In genomic region chr1:38489844-38490270, GRCh38 we compare ENCODE assay signal across 8 cellular contexts.
DNase-seq lines count a peak whose midpoint lies in the region; ATAC-seq and TF ChIP-seq lines count a peak whose summit lies in the region.

No MANE protein-coding gene starts in this region.

- TF ChIP-seq CTCF in DOHH2 (IDR thresholded peaks at IDR 0.05; ENCODE audit: low read depth, low read length, poor library complexity, severe bottlenecking) (peak; percentile 96), activated B cell treated with CpG ODN at 0.5 μM for 24 hours (IDR thresholded peaks at IDR 0.05) (no peak), endothelial cell (IDR thresholded peaks at IDR 0.05; ENCODE audit: unreplicated experiment) (peak; percentile 70)

- POLR2A ChIA-PET in activated B cell treated with CpG ODN at 0.5 μM for 24 hours (lab: Charles Lee) = interaction anchor here (0.7 to 2.6 kb wide), 2 partner anchors 14 to 38 kb away, joined by 3 to 21 read pairs; no protein-coding TSS in a partner anchor

- H3K4me1 Mint-ChIP-seq in activated B cell treated with CpG ODN at 0.5 μM for 24 hours (peaks cover 14% of the 10 kb centered on the region), endothelial cell (ENCODE audit: unreplicated experiment) (peaks cover 10% of the 10 kb centered on the region)

- no peak overlapping the region for H3K4me3 Mint-ChIP-seq in activated B cell treated with CpG ODN at 0.5 μM for 24 hours
- H3K4me3 Mint-ChIP-seq in endothelial cell (ENCODE audit: unreplicated experiment) = no peak overlapping the region

- H3K79me2 ChIP-seq in DOHH2 (ENCODE audit: control insufficient read depth, low read length) = no peaks in the 10 kb centered on the region

- H4K20me1 ChIP-seq in DOHH2 (ENCODE audit: control insufficient read depth, insufficient read depth, low read depth, low read length) = no peaks in the 10 kb centered on the region

- H3F3A ChIP-seq in DOHH2 (ENCODE audit: control insufficient read depth, insufficient read depth) = no peaks in the 10 kb centered on the region

- no peaks in the 10 kb centered on the region for H3K36me3 ChIP-seq in DOHH2 (ENCODE audit: control insufficient read depth, low read length)

- ATAC-seq in activated B cell treated with CpG ODN at 0.5 μM for 24 hours (ENCODE audit: low read depth) (peak; percentile 77), HG02642 (IDR thresholded peaks at IDR 0.05; ENCODE audit: poor library complexity, unreplicated experiment) (no peak), HG03565 (IDR thresholded peaks at IDR 0.05; ENCODE audit: unreplicated experiment) (no peak)

- H3K9me3 ChIP-seq in DOHH2 (ENCODE audit: control insufficient read depth, insufficient read depth, low read length) = no peaks in the 10 kb centered on the region

- no peak overlapping the region for H3K27ac ChIP-seq in DOHH2 (ENCODE audit: low read depth, low read length)

- no peaks in the 10 kb centered on the region for H3K27me3 ChIP-seq in DOHH2 (ENCODE audit: control insufficient read depth, low read length)

- H3K27me3 Mint-ChIP-seq in activated B cell treated with CpG ODN at 0.5 μM for 24 hours = peaks cover 3% of the 10 kb centered on the region
- peaks cover 2% of the 10 kb centered on the region for H3K27me3 Mint-ChIP-seq in endothelial cell (ENCODE audit: unreplicated experiment)

- H3K36me3 Mint-ChIP-seq in activated B cell treated with CpG ODN at 0.5 μM for 24 hours (ENCODE audit: low read depth) = no peaks in the 10 kb centered on the region
- no peaks in the 10 kb centered on the region for H3K36me3 Mint-ChIP-seq in endothelial cell (ENCODE audit: low read depth, unreplicated experiment)

- H3K4me3 ChIP-seq in DOHH2 (ENCODE audit: low read length) = no peak overlapping the region

- CTCF ChIA-PET in activated B cell treated with CpG ODN at 0.5 μM for 24 hours (lab: Charles Lee) = interaction anchor here (0.6 to 2.0 kb wide), 8 partner anchors 9 to 242 kb away, joined by 3 to 7 read pairs (median 4); no protein-coding TSS in a partner anchor

- no peaks in the 10 kb centered on the region for H3K9me2 ChIP-seq in DOHH2 (replicated peaks; ENCODE audit: control insufficient read depth, low read length)

- DNase-seq in HT1080 (ENCODE audit: low read depth) = peak; percentile 42
- no peak for DNase-seq in activated B cell treated with CpG ODN at 0.5 μM for 24 hours
- DNase-seq in endothelial cell (ENCODE audit: low spot score) = peak; percentile 64
- DNase-seq in pulmonary artery endothelial cell (ENCODE audit: low read depth, low spot score) = peak; percentile 2
- DNase-seq in AG08395 (ENCODE audit: low spot score) = no peak

- intact Hi-C loops in activated B cell treated with CpG ODN at 0.5 μM for 24 hours (cut with micrococcal nuclease) = loop anchor here (2.0 to 5.0 kb wide), 2 partner anchors 15 to 97 kb away; no protein-coding TSS in a partner anchor

- no peaks in the 10 kb centered on the region for H3K9me3 Mint-ChIP-seq in activated B cell treated with CpG ODN at 0.5 μM for 24 hours
- no peaks in the 10 kb centered on the region for H3K9me3 Mint-ChIP-seq in endothelial cell (ENCODE audit: unreplicated experiment)

- H3K27ac Mint-ChIP-seq in activated B cell treated with CpG ODN at 0.5 μM for 24 hours (peak overlapping the region; percentile 20), endothelial cell (ENCODE audit: unreplicated experiment) (no peak overlapping the region)

- H3K4me2 ChIP-seq in DOHH2 (ENCODE audit: low read length) = peak overlapping the region; percentile 29; the same call in 1 of the 2 replicates

- H3K4me1 ChIP-seq in DOHH2 (ENCODE audit: control insufficient read depth, low read length) = peaks cover 8% of the 10 kb centered on the region

Comparison
In these comparisons a context has a peak if more than half of its experiments do, and no peak if none do; other contexts are left out.
1. DNase-seq: peak in HT1080 (single experiment), endothelial cell (single experiment) and pulmonary artery endothelial cell (single experiment); none in activated B cell treated with CpG ODN at 0.5 μM for 24 hours (single experiment) and AG08395 (single experiment).